Comparison of ENCODE assay signal across 8 cellular contexts in genomic region chr9:111036946-111037743, GRCh38. TPM values are rescaled to one million over a fixed set of nuclear protein-coding genes. Genes with fewer than 3 reads are reported as not detected.
DNase-seq lines count a peak whose midpoint lies in the region; ATAC-seq and TF ChIP-seq lines count a peak whose summit lies in the region.
"Had no signal": no experiment of that assay in that cellular context is flagged by ENCODE, and none has a peak within 500 bp of the region (broad histone marks: within the 10 kb centered on the region; RNA-seq: fewer than 3 reads in every experiment).

No MANE protein-coding gene starts in this region.

- H3K27ac ChIP-seq in HUES48 (ENCODE audit: low read depth, low read length) (no peak overlapping the region), angular gyrus (ENCODE audit: low read depth, low read length) (peak overlapping the region; percentile 75), smooth muscle cell (ENCODE audit: low read depth) (peak overlapping the region; percentile 28)

- peaks cover 59% of the 10 kb centered on the region for H3K27me3 Mint-ChIP-seq in stimulated activated naive CD8-positive, alpha-beta T cell treated with anti-CD3 and anti-CD28 coated beads, Interleukin-15, amount 100 ng/mL, for 72 hours

- H3K4me3 ChIP-seq in HUES48 (ENCODE audit: low read depth, low read length) (peak overlapping the region; percentile 82), smooth muscle cell (peak overlapping the region; percentile 75)

- H3K36me3 ChIP-seq in HUES48 (ENCODE audit: control insufficient read depth, insufficient read depth, low read length): no peaks in the 10 kb centered on the region
- no peaks in the 10 kb centered on the region for H3K36me3 ChIP-seq in smooth muscle cell (ENCODE audit: low read depth)

- H3K9me3 Mint-ChIP-seq in stimulated activated naive CD8-positive, alpha-beta T cell treated with anti-CD3 and anti-CD28 coated beads, Interleukin-15, amount 100 ng/mL, for 72 hours: no peaks in the 10 kb centered on the region
- H3K9me3 Mint-ChIP-seq: T-helper 1 cell treated with Interleukin-12 subunit alpha and Interleukin-12 subunit beta and Interleukin-4 antibody, amounts not matched to agents 30 μg/mL and 1 μg/mL, for 36 hours had no signal

- H3F3A ChIP-seq in smooth muscle cell (ENCODE audit: low read depth): peaks cover 13% of the 10 kb centered on the region

- H3K79me2 ChIP-seq in smooth muscle cell (ENCODE audit: low read depth): peaks cover 39% of the 10 kb centered on the region

- DNase-seq in iris pigment epithelial cell (ENCODE audit: low read depth) (peak; percentile 64), smooth muscle cell (lab: John Stamatoyannopoulos, UW; ENCODE audit: unreplicated experiment) (no peak), HPDE6-E6E7 (ENCODE audit: extremely low spot score) (no peak), SKM-1 treated with dmso at 0.1 percent for 144 hours (lab: John Stamatoyannopoulos, UW; ENCODE audit: unreplicated experiment) (no peak)
- no peak for DNase-seq in stimulated activated naive CD8-positive, alpha-beta T cell treated with anti-CD3 and anti-CD28 coated beads, Interleukin-15, amount 100 ng/mL, for 72 hours

- ATAC-seq in stimulated activated naive CD8-positive, alpha-beta T cell treated with anti-CD3 and anti-CD28 coated beads, Interleukin-15, amount 100 ng/mL, for 72 hours: no peak

- no peak overlapping the region for H3K27ac Mint-ChIP-seq in stimulated activated naive CD8-positive, alpha-beta T cell treated with anti-CD3 and anti-CD28 coated beads, Interleukin-15, amount 100 ng/mL, for 72 hours
- H3K27ac Mint-ChIP-seq: T-helper 1 cell treated with Interleukin-12 subunit alpha and Interleukin-12 subunit beta and Interleukin-4 antibody, amounts not matched to agents 30 μg/mL and 1 μg/mL, for 36 hours had no signal

- TF ChIP-seq CTCF in smooth muscle cell (IDR thresholded peaks at IDR 0.05; ENCODE audit: borderline replicate concordance, insufficient read depth, poor library complexity, severe bottlenecking): no peak

- H3K27me3 ChIP-seq in HUES48 (ENCODE audit: control insufficient read depth, insufficient read depth, low read length) (peaks cover 18% of the 10 kb centered on the region), smooth muscle cell (ENCODE audit: low read depth) (no peaks in the 10 kb centered on the region)

- H3K4me1 ChIP-seq in HUES48 (ENCODE audit: control insufficient read depth, insufficient read depth, low read length) (peaks cover 26% of the 10 kb centered on the region), smooth muscle cell (ENCODE audit: low read depth) (peaks cover 36% of the 10 kb centered on the region)

- WGBS in smooth muscle cell (ENCODE audit: low lambda C conversion rate): 7% methylated on average over 23 of the region's 23 CpGs

- peak overlapping the region; percentile 86 for H3K4me2 ChIP-seq in smooth muscle cell

- H3K9me3 ChIP-seq in HUES48 (ENCODE audit: control insufficient read depth, insufficient read depth, low read length) (no peaks in the 10 kb centered on the region), smooth muscle cell (replicated peaks; ENCODE audit: low read depth) (no peaks in the 10 kb centered on the region)

- H3K4me3 Mint-ChIP-seq in stimulated activated naive CD8-positive, alpha-beta T cell treated with anti-CD3 and anti-CD28 coated beads, Interleukin-15, amount 100 ng/mL, for 72 hours: peak overlapping the region in 1 of 2 donors; percentile 43
- H3K4me3 Mint-ChIP-seq: T-helper 1 cell treated with Interleukin-12 subunit alpha and Interleukin-12 subunit beta and Interleukin-4 antibody, amounts not matched to agents 30 μg/mL and 1 μg/mL, for 36 hours had no signal

- peak overlapping the region; percentile 69; the same call in 1 of the 2 replicates for H3K9ac ChIP-seq in HUES48 (ENCODE audit: low read depth, low read length)
- H3K9ac ChIP-seq in smooth muscle cell (ENCODE audit: low read depth): peak overlapping the region; percentile 65

- peaks cover 38% of the 10 kb centered on the region for H4K20me1 ChIP-seq in smooth muscle cell (ENCODE audit: low read depth)

- H3K4me1 Mint-ChIP-seq in stimulated activated naive CD8-positive, alpha-beta T cell treated with anti-CD3 and anti-CD28 coated beads, Interleukin-15, amount 100 ng/mL, for 72 hours: peaks cover 7% of the 10 kb centered on the region

- H2AFZ ChIP-seq in smooth muscle cell (ENCODE audit: low read depth): peak overlapping the region; percentile 91

RNA-seq across cellular contexts. Expression of gene LPAR1, which starts 1.1 kb away (rescaled TPM):
- total RNA-seq in smooth muscle cell: 21.3 and 27.4 TPM in 2 replicates
- 13.9 and 20.5 TPM in 2 replicates for polyA plus RNA-seq in smooth muscle cell
